In genomic region chrX:50081282-50081955, GRCh38 we compare ENCODE assay signal across 8 cellular contexts.
DNase-seq lines count a peak whose midpoint lies in the region; ATAC-seq and TF ChIP-seq lines count a peak whose summit lies in the region.

No MANE protein-coding gene starts in this region.

- ATAC-seq in stimulated activated naive CD8-positive, alpha-beta T cell treated with anti-CD3 and anti-CD28 coated beads, Interleukin-15, Interleukin-2, amounts not matched to agents 100 U/mL and 50 U/mL, for 24 hours, result no peak
- no peak for ATAC-seq in stimulated activated naive CD8-positive, alpha-beta T cell treated with anti-CD3 and anti-CD28 coated beads, Interleukin-15, amount 100 ng/mL, for 72 hours
- no peak for ATAC-seq in HG03521 (IDR thresholded peaks at IDR 0.05; ENCODE audit: unreplicated experiment)

- H3K4me1 Mint-ChIP-seq in stimulated activated naive CD8-positive, alpha-beta T cell treated with anti-CD3 and anti-CD28 coated beads, Interleukin-15, amount 100 ng/mL, for 72 hours, result no peaks in the 10 kb centered on the region

- H3K79me1 ChIP-seq in trophoblast cell (ENCODE audit: low read length), result no peaks in the 10 kb centered on the region

- no peak overlapping the region for H3K23ac ChIP-seq in trophoblast cell (ENCODE audit: low read length)

- H4K8ac ChIP-seq in trophoblast cell (ENCODE audit: low read depth, low read length), result no peak overlapping the region

- H3K4ac ChIP-seq in trophoblast cell (ENCODE audit: low read depth, low read length), result no peak overlapping the region

- H2BK12ac ChIP-seq in trophoblast cell (ENCODE audit: low read length), result no peak overlapping the region

- H3K4me2 ChIP-seq in trophoblast cell (ENCODE audit: low read length), result no peak overlapping the region

- no peak overlapping the region for H3K9ac ChIP-seq in trophoblast cell (ENCODE audit: low read length)

- H3K36me3 ChIP-seq in trophoblast cell (ENCODE audit: control insufficient read depth in 1 of 2, insufficient read depth in 2 of 2, low read length in 2 of 2), result peaks cover 7% of the 10 kb centered on the region in 2 experiments

- no peaks in the 10 kb centered on the region for H3K9me3 Mint-ChIP-seq in stimulated activated naive CD8-positive, alpha-beta T cell treated with anti-CD3 and anti-CD28 coated beads, Interleukin-15, amount 100 ng/mL, for 72 hours

- no peak overlapping the region for H3K4me3 ChIP-seq in epithelial cell of proximal tubule (ENCODE audit: low read depth, low read length)
- no peak overlapping the region for H3K4me3 ChIP-seq in trophoblast cell (ENCODE audit: low read depth, low read length)

- no peak overlapping the region for H3K14ac ChIP-seq in trophoblast cell (ENCODE audit: low read length)

- H2AFZ ChIP-seq in trophoblast cell (ENCODE audit: insufficient read depth, low read length, poor library complexity), result no peak overlapping the region

- no CpG with 5 or more reads among the region's 3 CpGs for WGBS in trophoblast cell (ENCODE audit: extremely low coverage, insufficient coverage, insufficient read length)

- no peak overlapping the region for H4K91ac ChIP-seq in trophoblast cell (ENCODE audit: low read depth, low read length)

- H4K12ac ChIP-seq in trophoblast cell (ENCODE audit: low read depth, low read length), result no peak overlapping the region

- H3K18ac ChIP-seq in trophoblast cell (ENCODE audit: low read length), result no peak overlapping the region

- peak; percentile 62 for TF ChIP-seq CTCF in epithelial cell of proximal tubule (conservative IDR thresholded peaks at IDR 0.05; ENCODE audit: low read depth, low read length)

- no peak overlapping the region for H2BK120ac ChIP-seq in trophoblast cell (ENCODE audit: insufficient read depth, low read length, poor library complexity)

- no peak overlapping the region for H2AK5ac ChIP-seq in trophoblast cell (ENCODE audit: low read length)

- H3K79me2 ChIP-seq in trophoblast cell (ENCODE audit: control insufficient read depth, insufficient read depth, low read length, poor library complexity), result no peaks in the 10 kb centered on the region

- no peaks in the 10 kb centered on the region for H3K27me3 ChIP-seq in trophoblast cell (ENCODE audit: insufficient read depth, low read length)

- no peaks in the 10 kb centered on the region for H3K27me3 Mint-ChIP-seq in stimulated activated naive CD8-positive, alpha-beta T cell treated with anti-CD3 and anti-CD28 coated beads, Interleukin-15, amount 100 ng/mL, for 72 hours

- DNase-seq in stimulated activated naive CD8-positive, alpha-beta T cell treated with anti-CD3 and anti-CD28 coated beads, Interleukin-15, Interleukin-2, amounts not matched to agents 100 U/mL and 50 U/mL, for 24 hours, result peak; percentile 5
- DNase-seq in stimulated activated naive CD8-positive, alpha-beta T cell treated with anti-CD3 and anti-CD28 coated beads, Interleukin-15, amount 100 ng/mL, for 72 hours, result no peak
- DNase-seq in NCI-H226, result peak; percentile 15
- DNase-seq in epithelial cell of proximal tubule (ENCODE audit: low read depth), result no peak
- DNase-seq in trophoblast cell, result peak; percentile 1 to 29
- DNase-seq in NOMO-1 treated with DMSO at 0.1 percent for 48 hours (lab: John Stamatoyannopoulos, UW; ENCODE audit: unreplicated experiment), result no peak
- no peak for DNase-seq in 8988T

- H3K4me1 ChIP-seq in trophoblast cell (ENCODE audit: control insufficient read depth in 1 of 2, insufficient read depth in 2 of 2, low read length in 2 of 2), result no peaks in the 10 kb centered on the region

- H3K27ac ChIP-seq in trophoblast cell (ENCODE audit: low read depth, low read length), result no peak overlapping the region

- no peaks in the 10 kb centered on the region for H3K9me3 ChIP-seq in trophoblast cell (ENCODE audit: insufficient read depth, low read depth, low read length)

- no peak overlapping the region for H3K27ac Mint-ChIP-seq in stimulated activated naive CD8-positive, alpha-beta T cell treated with anti-CD3 and anti-CD28 coated beads, Interleukin-15, amount 100 ng/mL, for 72 hours

- no peak overlapping the region for H3K4me3 Mint-ChIP-seq in stimulated activated naive CD8-positive, alpha-beta T cell treated with anti-CD3 and anti-CD28 coated beads, Interleukin-15, amount 100 ng/mL, for 72 hours

- H2BK5ac ChIP-seq in trophoblast cell (ENCODE audit: low read depth, low read length, poor library complexity), result no peak overlapping the region

Comparison
In these comparisons a context has a peak if more than half of its experiments do, and no peak if none do; other contexts are left out.
1. DNase-seq: peak in stimulated activated naive CD8-positive, alpha-beta T cell treated with anti-CD3 and anti-CD28 coated beads, Interleukin-15, Interleukin-2, amounts not matched to agents 100 U/mL and 50 U/mL, for 24 hours (single experiment), NCI-H226 (single experiment) and trophoblast cell (2 of 2); none in stimulated activated naive CD8-positive, alpha-beta T cell treated with anti-CD3 and anti-CD28 coated beads, Interleukin-15, amount 100 ng/mL, for 72 hours (0 of 2), epithelial cell of proximal tubule (single experiment), NOMO-1 treated with DMSO at 0.1 percent for 48 hours (single experiment) and 8988T (single experiment).